8 cellular contexts compared by ENCODE assay signal in genomic region chr16:67528222-67528869, GRCh38. TPM values are rescaled to one million over a fixed set of nuclear protein-coding genes. Genes with fewer than 3 reads are reported as not detected.
DNase-seq lines count a peak whose midpoint lies in the region; ATAC-seq lines count a peak whose summit lies in the region.

RIPOR1 (plus strand) TSS chr16:67528829; CDS start chr16:67538447, 9,618 bp downstream.

- H3K36me3 Mint-ChIP-seq in T-helper 2 cell treated with Interferon-gamma antibody and Interleukin-4, amounts not matched to agents 5 μg/mL and 100 μg/mL, for 36 hours (ENCODE audit: low read depth): no peaks in the 10 kb centered on the region

- peaks cover 43% of the 10 kb centered on the region for H3K27me3 Mint-ChIP-seq in T-helper 2 cell treated with Interferon-gamma antibody and Interleukin-4, amounts not matched to agents 5 μg/mL and 100 μg/mL, for 36 hours (ENCODE audit: low read depth)

- peak within 1 kb of the TSS; percentile 83 to 96 (median 96) for H3K9ac ChIP-seq in skeletal muscle tissue (ENCODE audit: low read depth in 1 of 3, low read length in 3 of 3)

- H3K36me3 ChIP-seq in skeletal muscle tissue (ENCODE audit: control insufficient read depth in 3 of 3, insufficient read depth in 3 of 3, low read length in 3 of 3): no peaks in the 10 kb centered on the region

- no peak within 1 kb of the TSS for H3K27ac Mint-ChIP-seq in T-helper 2 cell treated with Interferon-gamma antibody and Interleukin-4, amounts not matched to agents 5 μg/mL and 100 μg/mL, for 36 hours

- peaks cover 15% of the 10 kb centered on the region for H3K4me1 Mint-ChIP-seq in T-helper 2 cell treated with Interferon-gamma antibody and Interleukin-4, amounts not matched to agents 5 μg/mL and 100 μg/mL, for 36 hours (ENCODE audit: low read depth)

- H3K27ac ChIP-seq in skeletal muscle tissue (ENCODE audit: low read depth, low read length): peak within 1 kb of the TSS; percentile 86

- H3K9me3 Mint-ChIP-seq in T-helper 2 cell treated with Interferon-gamma antibody and Interleukin-4, amounts not matched to agents 5 μg/mL and 100 μg/mL, for 36 hours: no peaks in the 10 kb centered on the region

- no peak for ATAC-seq in HG03196 (IDR thresholded peaks at IDR 0.05; ENCODE audit: unreplicated experiment)

- H3K4me3 ChIP-seq in skeletal muscle tissue (ENCODE audit: low read length in 3 of 3): peak within 1 kb of the TSS; percentile 82 to 94 (median 91)

- H3K4me3 Mint-ChIP-seq in T-helper 2 cell treated with Interferon-gamma antibody and Interleukin-4, amounts not matched to agents 5 μg/mL and 100 μg/mL, for 36 hours: peak within 1 kb of the TSS; percentile 81

- DNase-seq in CD1c-positive myeloid dendritic cell (ENCODE audit: extremely low spot score): peak; percentile 59
- peak; percentile 22 for DNase-seq in HCEC 1CT
- peak; percentile 40 for DNase-seq in T-helper 2 cell treated with Interferon-gamma antibody and Interleukin-4, amounts not matched to agents 5 μg/mL and 100 μg/mL, for 36 hours (ENCODE audit: low spot score)
- peak; percentile 66 for DNase-seq in cerebellar cortex (ENCODE audit: low spot score)
- peak; percentile 70 for DNase-seq in islet precursor cell
- DNase-seq in NCI-H1694 treated with DMSO at 0.1 percent for 48 hours (lab: John Stamatoyannopoulos, UW): no peak

- peaks cover 26 to 34% (median 30%) of the 10 kb centered on the region in 3 donors for H3K4me1 ChIP-seq in skeletal muscle tissue (ENCODE audit: control insufficient read depth in 3 of 3, insufficient read depth in 3 of 3, low read length in 3 of 3)

- H3K27me3 ChIP-seq in skeletal muscle tissue (ENCODE audit: control insufficient read depth in 3 of 3, insufficient read depth in 3 of 3, low read length in 3 of 3): no peaks in the 10 kb centered on the region

- no peaks in the 10 kb centered on the region for H3K9me3 ChIP-seq in skeletal muscle tissue (ENCODE audit: control insufficient read depth in 3 of 3, low read length in 3 of 3)

RNA-seq across cellular contexts. Expression of gene RIPOR1, which starts in this region (rescaled TPM):
- total RNA-seq in skeletal muscle tissue: 30.8 TPM
